ENCODE assay signal across 23 cellular contexts in the genomic region with DNA sequence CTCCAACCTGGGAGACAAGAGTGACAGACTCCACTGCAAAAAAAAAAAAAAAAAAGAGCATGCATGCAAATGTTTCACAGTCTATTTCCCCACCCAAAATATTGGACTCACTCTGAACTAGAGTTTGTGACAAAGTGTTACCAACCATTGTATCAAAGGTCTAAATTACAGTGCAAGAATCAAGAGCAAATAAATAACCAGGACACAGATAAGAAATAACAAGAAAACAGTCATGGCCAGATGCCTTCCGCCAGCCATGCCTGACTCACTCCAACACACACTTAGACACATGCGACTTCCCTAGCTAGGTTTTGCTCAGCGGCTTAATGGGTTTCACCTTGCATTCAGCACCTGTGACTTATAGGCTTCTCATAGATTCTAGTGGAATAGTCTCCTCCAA.
A peak's percentile ranks its signal among the peaks of the same experiment; 100 is the strongest.
DNase-seq lines count a peak whose midpoint lies in the region; ATAC-seq and TF ChIP-seq lines count a peak whose summit lies in the region.
"Had no signal": no experiment of that assay in that cellular context is flagged by ENCODE, and none has a peak within 500 bp of the region (broad histone marks: within the 10 kb centered on the region; RNA-seq: fewer than 3 reads in every experiment).

No MANE protein-coding gene starts in this region.

- CTCF ChIA-PET in Calu3 (lab: Charles Lee): interaction anchor here (0.8 kb wide), 1 partner anchor 12 kb away, joined by 4 read pairs; no protein-coding TSS in a partner anchor

- DNase-seq in Calu3 (no peak), kidney tubule cell (ENCODE audit: low spot score) (peak; percentile 67), mucosa of descending colon (no peak), hippocampal formation (lab: John Stamatoyannopoulos, UW) (no peak)
- no peak for DNase-seq in stimulated activated naive B cell treated with anti-CD40 and anti-IgM and Interleukin-4, amounts not matched to agents 10 μg/mL and 1 μg/mL and 100 μg/mL, for 72 hours
- DNase-seq: 8988T; ACHN; BE2C; CD8-positive, alpha-beta memory T cell; GOT3; HFFc6; MM.1S; NCI-H2029 treated with DMSO at 0.1 percent for 48 hours; NCI-H2227 treated with DMSO at 0.1 percent for 48 hours; NCI-H510A; NCI-H69; SHP77 had no signal

- H3K9me3 Mint-ChIP-seq in Calu3 (ENCODE audit: low read depth, unreplicated experiment): no peaks in the 10 kb centered on the region
- no peaks in the 10 kb centered on the region for H3K9me3 Mint-ChIP-seq in stimulated activated naive B cell treated with anti-CD40 and anti-IgM and Interleukin-4, amounts not matched to agents 10 μg/mL and 1 μg/mL and 100 μg/mL, for 72 hours
- H3K9me3 Mint-ChIP-seq: HFFc6, IgD-negative memory B cell had no signal

- BruUV-seq in Calu3 (replicated peaks; lab: Mats Ljungman, UMichigan): no TSS peak

- no peaks in the 10 kb centered on the region for H3K9me3 ChIP-seq in mucosa of descending colon
- H3K9me3 ChIP-seq: BE2C, HAP-1 had no signal

- H3K36me3 ChIP-seq in mucosa of descending colon (ENCODE audit: low read depth): no peaks in the 10 kb centered on the region
- H3K36me3 ChIP-seq: BE2C, HAP-1 had no signal

- peaks cover 9% of the 10 kb centered on the region for H3K4me1 ChIP-seq in mucosa of descending colon (ENCODE audit: low read depth)
- H3K4me1 ChIP-seq: HAP-1 had no signal

- no peaks in the 10 kb centered on the region for H3K27me3 Mint-ChIP-seq in Calu3 (ENCODE audit: unreplicated experiment)
- H3K27me3 Mint-ChIP-seq in stimulated activated naive B cell treated with anti-CD40 and anti-IgM and Interleukin-4, amounts not matched to agents 10 μg/mL and 1 μg/mL and 100 μg/mL, for 72 hours: peaks cover 11 to 12% of the 10 kb centered on the region in 2 donors

- TF ChIP-seq CTCF in Calu3 (IDR thresholded peaks at IDR 0.05; ENCODE audit: unreplicated experiment): no peak
- no peak for TF ChIP-seq CTCF in mucosa of descending colon (IDR thresholded peaks at IDR 0.05)

- H3K27ac Mint-ChIP-seq in Calu3 (ENCODE audit: unreplicated experiment): peak overlapping the region; percentile 21
- H3K27ac Mint-ChIP-seq in stimulated activated naive B cell treated with anti-CD40 and anti-IgM and Interleukin-4, amounts not matched to agents 10 μg/mL and 1 μg/mL and 100 μg/mL, for 72 hours: peak overlapping the region; percentile 4
- H3K27ac Mint-ChIP-seq: CD14-positive monocyte; CD8-positive, alpha-beta memory T cell; HFFc6 had no signal

- H3K4me1 Mint-ChIP-seq in Calu3 (ENCODE audit: low read depth, unreplicated experiment): peaks cover 79% of the 10 kb centered on the region
- no peaks in the 10 kb centered on the region for H3K4me1 Mint-ChIP-seq in stimulated activated naive B cell treated with anti-CD40 and anti-IgM and Interleukin-4, amounts not matched to agents 10 μg/mL and 1 μg/mL and 100 μg/mL, for 72 hours
- H3K4me1 Mint-ChIP-seq: CD14-positive monocyte; CD8-positive, alpha-beta memory T cell; IgD-negative memory B cell had no signal

- ATAC-seq in mucosa of descending colon: peak; percentile 45
- ATAC-seq in stimulated activated naive B cell treated with anti-CD40 and anti-IgM and Interleukin-4, amounts not matched to agents 10 μg/mL and 1 μg/mL and 100 μg/mL, for 72 hours (replicated peaks): no peak
- ATAC-seq in HG02852 (IDR thresholded peaks at IDR 0.05; ENCODE audit: unreplicated experiment): no peak
- no peak for ATAC-seq in GM19324 (IDR thresholded peaks at IDR 0.05; ENCODE audit: low FRiP score, unreplicated experiment)
- ATAC-seq: GM12878 had no signal

- intact Hi-C loops in Calu3 (cut with micrococcal nuclease; ENCODE audit: unreplicated experiment) (no loop called here), mucosa of descending colon (cut with DNase I, micrococcal nuclease) (no loop called here)

- H3K36me3 Mint-ChIP-seq in Calu3 (ENCODE audit: insufficient read depth, unreplicated experiment): peaks cover 11% of the 10 kb centered on the region
- no peaks in the 10 kb centered on the region for H3K36me3 Mint-ChIP-seq in stimulated activated naive B cell treated with anti-CD40 and anti-IgM and Interleukin-4, amounts not matched to agents 10 μg/mL and 1 μg/mL and 100 μg/mL, for 72 hours
- H3K36me3 Mint-ChIP-seq: CD14-positive monocyte; CD8-positive, alpha-beta memory T cell; IgD-negative memory B cell had no signal

- no peak overlapping the region for H3K4me3 ChIP-seq in mucosa of descending colon
- H3K4me3 ChIP-seq: GM12878, HAP-1 had no signal

- no peak overlapping the region for H3K4me3 Mint-ChIP-seq in Calu3 (ENCODE audit: low read depth, unreplicated experiment)
- H3K4me3 Mint-ChIP-seq in stimulated activated naive B cell treated with anti-CD40 and anti-IgM and Interleukin-4, amounts not matched to agents 10 μg/mL and 1 μg/mL and 100 μg/mL, for 72 hours: no peak overlapping the region
- H3K4me3 Mint-ChIP-seq: CD14-positive monocyte; CD8-positive, alpha-beta memory T cell; HFFc6 had no signal
